ENCODE assay signal across 17 cellular contexts in the genomic region with DNA sequence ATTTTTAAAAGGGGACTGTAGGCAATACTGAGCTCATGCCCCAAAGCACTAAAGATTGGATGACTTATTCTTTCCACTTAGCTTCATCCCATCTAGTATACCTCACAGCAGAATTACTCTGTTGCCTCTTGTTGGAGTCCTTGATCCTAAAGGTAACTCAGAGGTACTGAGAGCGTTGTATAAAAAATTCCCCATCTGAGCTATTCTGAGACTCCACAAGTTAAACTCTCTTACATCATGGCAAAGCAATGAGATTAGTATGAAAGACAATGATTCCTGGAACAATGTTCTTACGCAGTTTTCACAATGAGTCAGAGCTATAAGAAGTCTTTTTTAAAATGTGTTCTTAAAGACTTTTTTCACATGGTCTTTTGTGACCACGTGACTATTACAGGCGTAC.
"Had no signal": no experiment of that assay in that cellular context is flagged by ENCODE, and none has a peak within 500 bp of the region (broad histone marks: within the 10 kb centered on the region; RNA-seq: fewer than 3 reads in every experiment).

No MANE protein-coding gene starts in this region.

- H3K9me3 ChIP-seq: adrenal gland, heart left ventricle, left lung, ovary, tibial nerve, vagina had no signal

- ATAC-seq: heart left ventricle, left lung had no signal

- H3K4me1 Mint-ChIP-seq: activated B cell treated with CpG ODN at 0.5 μM for 24 hours; activated CD4-positive, alpha-beta T cell treated with anti-CD3 and anti-CD28 coated beads, Interleukin-2, amount 10 ng/mL, durations not matched to agents 24 days and 14 days; activated naive CD4-positive, alpha-beta T cell treated with anti-CD3 and anti-CD28 coated beads, Interleukin-2, amount 10 ng/mL, durations not matched to agents 7 days and 5 days; brain; central memory CD8-positive, alpha-beta T cell; naive B cell had no signal

- H3K4me3 ChIP-seq: adrenal gland, heart left ventricle, left lung, ovary, tibial nerve, vagina had no signal

- H3K27me3 ChIP-seq: adrenal gland, heart left ventricle, left lung, ovary, tibial nerve, vagina had no signal

- H3K27ac ChIP-seq: adrenal gland, heart left ventricle, left lung, ovary, tibial nerve, vagina had no signal

- H3K36me3 Mint-ChIP-seq: activated naive CD4-positive, alpha-beta T cell treated with anti-CD3 and anti-CD28 coated beads, Interleukin-2, amount 10 ng/mL, durations not matched to agents 7 days and 5 days; naive B cell had no signal

- H3K9me3 Mint-ChIP-seq: activated B cell treated with CpG ODN at 0.5 μM for 24 hours; activated CD4-positive, alpha-beta T cell treated with anti-CD3 and anti-CD28 coated beads, Interleukin-2, amount 10 ng/mL, durations not matched to agents 24 days and 14 days; activated naive CD4-positive, alpha-beta T cell treated with anti-CD3 and anti-CD28 coated beads, Interleukin-2, amount 10 ng/mL, durations not matched to agents 7 days and 5 days; activated T-helper 2 cell treated with anti-CD3 and anti-CD28 coated beads, Interferon-gamma antibody, Interleukin-2, Interleukin-4, amounts not matched to agents 10 μg/mL and 5 μg/mL and 100 μg/mL, durations not matched to agents 14 hours and 24 hours and 36 hours; brain; dendritic cell treated with granulocyte-macrophage colony-stimulating factor and Interleukin-4, amounts not matched to agents 40 ng/mL and 50 ng/mL, for 4 days had no signal

- H3K4me3 Mint-ChIP-seq: activated B cell treated with CpG ODN at 0.5 μM for 24 hours; activated CD4-positive, alpha-beta T cell treated with anti-CD3 and anti-CD28 coated beads, Interleukin-2, amount 10 ng/mL, durations not matched to agents 24 days and 14 days; activated naive CD4-positive, alpha-beta T cell treated with anti-CD3 and anti-CD28 coated beads, Interleukin-2, amount 10 ng/mL, durations not matched to agents 7 days and 5 days; brain; central memory CD8-positive, alpha-beta T cell; dendritic cell treated with granulocyte-macrophage colony-stimulating factor and Interleukin-4, amounts not matched to agents 40 ng/mL and 50 ng/mL, for 4 days; naive B cell had no signal

- H3K4me1 ChIP-seq: adrenal gland, heart left ventricle, left lung, tibial nerve, vagina had no signal

- H3K27ac Mint-ChIP-seq: activated B cell treated with CpG ODN at 0.5 μM for 24 hours; activated CD4-positive, alpha-beta T cell treated with anti-CD3 and anti-CD28 coated beads, Interleukin-2, amount 10 ng/mL, durations not matched to agents 24 days and 14 days; activated naive CD4-positive, alpha-beta T cell treated with anti-CD3 and anti-CD28 coated beads, Interleukin-2, amount 10 ng/mL, durations not matched to agents 7 days and 5 days; activated T-helper 2 cell treated with anti-CD3 and anti-CD28 coated beads, Interferon-gamma antibody, Interleukin-2, Interleukin-4, amounts not matched to agents 10 μg/mL and 5 μg/mL and 100 μg/mL, durations not matched to agents 14 hours and 24 hours and 36 hours; brain; dendritic cell treated with granulocyte-macrophage colony-stimulating factor and Interleukin-4, amounts not matched to agents 40 ng/mL and 50 ng/mL, for 4 days; naive B cell had no signal

- H3K36me3 ChIP-seq: adrenal gland, heart left ventricle, left lung, ovary, tibial nerve, vagina had no signal

- H3K27me3 Mint-ChIP-seq: activated B cell treated with CpG ODN at 0.5 μM for 24 hours; activated CD4-positive, alpha-beta T cell treated with anti-CD3 and anti-CD28 coated beads, Interleukin-2, amount 10 ng/mL, durations not matched to agents 24 days and 14 days; activated naive CD4-positive, alpha-beta T cell treated with anti-CD3 and anti-CD28 coated beads, Interleukin-2, amount 10 ng/mL, durations not matched to agents 7 days and 5 days; brain; central memory CD8-positive, alpha-beta T cell; dendritic cell treated with granulocyte-macrophage colony-stimulating factor and Interleukin-4, amounts not matched to agents 40 ng/mL and 50 ng/mL, for 4 days; naive B cell had no signal

- DNase-seq: activated B cell treated with CpG ODN at 0.5 μM for 24 hours; activated CD4-positive, alpha-beta T cell treated with anti-CD3 and anti-CD28 coated beads, Interleukin-2, amount 10 ng/mL, durations not matched to agents 24 days and 14 days; activated naive CD4-positive, alpha-beta T cell treated with anti-CD3 and anti-CD28 coated beads, Interleukin-2, amount 10 ng/mL, durations not matched to agents 7 days and 5 days; adrenal gland; effector memory CD4-positive, alpha-beta T cell; heart left ventricle; islet precursor cell; left lung; naive B cell; ovary; stimulated activated naive CD4-positive, alpha-beta T cell had no signal
